23 cellular contexts compared by ENCODE assay signal in genomic region chr7:141263983-141264382, GRCh38.
A peak's percentile ranks its signal among the peaks of the same experiment; 100 is the strongest.
DNase-seq lines count a peak whose midpoint lies in the region; ATAC-seq, FAIRE-seq and TF ChIP-seq lines count a peak whose summit lies in the region.
"Had no signal": no experiment of that assay in that cellular context is flagged by ENCODE, and none has a peak within 500 bp of the region (broad histone marks: within the 10 kb centered on the region; RNA-seq: fewer than 3 reads in every experiment).

No MANE protein-coding gene starts in this region.

- no peak overlapping the region for H3K23ac ChIP-seq in IMR-90 (ENCODE audit: low read depth, low read length)

- no peak for TF ChIP-seq RAD21 in HepG2 (CRISPR knock-in tag; IDR thresholded peaks at IDR 0.05)
- TF ChIP-seq RAD21 in IMR-90 (IDR thresholded peaks at IDR 0.05; ENCODE audit: low read length), result no peak
- TF ChIP-seq RAD21 in K562 (CRISPR knock-in tag; conservative IDR thresholded peaks at IDR 0.05 in 1 of 2, IDR thresholded peaks at IDR 0.05 in 1 of 2), result no peak

- no peak overlapping the region for H3K4ac ChIP-seq in IMR-90 (ENCODE audit: low read depth, low read length)

- peaks cover 12% of the 10 kb centered on the region for H3K4me1 ChIP-seq in HepG2 (ENCODE audit: insufficient read depth, low read length)
- H3K4me1 ChIP-seq in right lobe of liver, result no peaks in the 10 kb centered on the region
- no peaks in the 10 kb centered on the region for H3K4me1 ChIP-seq in IMR-90 (ENCODE audit: control insufficient read depth, insufficient read depth, low read length)
- no peaks in the 10 kb centered on the region for H3K4me1 ChIP-seq in K562 (replicated peaks in 1 of 2; ENCODE audit: control insufficient read depth in 2 of 2, insufficient read depth in 2 of 2, low read length in 2 of 2)
- H3K4me1 ChIP-seq in neural progenitor cell, result no peaks in the 10 kb centered on the region
- H3K4me1 ChIP-seq: BLaER1 treated with 17β-estradiol and CSF1 and Interleukin-3, amounts not matched to agents 10 nM and 100 nM; HAP-1 had no signal

- H3K27ac ChIP-seq in HepG2 (ENCODE audit: extremely low read length, insufficient read depth, low read length), result no peak overlapping the region
- H3K27ac ChIP-seq in right lobe of liver, result no peak overlapping the region
- no peak overlapping the region for H3K27ac ChIP-seq in IMR-90 (ENCODE audit: insufficient read depth, low read length)
- no peak overlapping the region for H3K27ac ChIP-seq in K562 (ENCODE audit: extremely low read depth, low read depth, low read length)
- H3K27ac ChIP-seq in neural progenitor cell, result no peak overlapping the region
- H3K27ac ChIP-seq: BLaER1 treated with 17β-estradiol and CSF1 and Interleukin-3, amounts not matched to agents 10 nM and 100 nM had no signal

- H4K8ac ChIP-seq in IMR-90 (ENCODE audit: low read depth in 2 of 2, low read length in 2 of 2), result no peak overlapping the region

- H2AK5ac ChIP-seq in IMR-90 (ENCODE audit: low read depth, low read length), result no peak overlapping the region

- no peak overlapping the region for H3K4me2 ChIP-seq in HepG2 (ENCODE audit: low read depth, low read length)
- H3K4me2 ChIP-seq in IMR-90 (ENCODE audit: low read depth, low read length), result no peak overlapping the region
- no peak overlapping the region for H3K4me2 ChIP-seq in K562 (ENCODE audit: insufficient read depth, low read length)
- H3K4me2 ChIP-seq in neural progenitor cell, result no peak overlapping the region
- H3K4me2 ChIP-seq: BLaER1 treated with 17β-estradiol and CSF1 and Interleukin-3, amounts not matched to agents 10 nM and 100 nM had no signal

- intact Hi-C loops in HepG2 (cut with micrococcal nuclease; ENCODE audit: unreplicated experiment), result no loop called here
- intact Hi-C loops in right lobe of liver (cut with DNase I), result no loop called here
- intact Hi-C loops in IMR-90 (cut with micrococcal nuclease), result no loop called here
- intact Hi-C loops in K562 (cut with micrococcal nuclease), result no loop called here

- no peak overlapping the region for H2AFZ ChIP-seq in HepG2 (ENCODE audit: low read length)
- H2AFZ ChIP-seq in IMR-90 (replicated peaks; ENCODE audit: low read length, poor library complexity), result no peak overlapping the region
- H2AFZ ChIP-seq in K562 (ENCODE audit: low read depth, low read length), result no peak overlapping the region
- no peak overlapping the region for H2AFZ ChIP-seq in neural progenitor cell (replicated peaks)

- TF ChIP-seq EP300 in HepG2 (IDR thresholded peaks at IDR 0.05; ENCODE audit: low read depth in 2 of 2, low read length in 2 of 2) (no peak), HepG2 (CRISPR knock-in tag; IDR thresholded peaks at IDR 0.05; ENCODE audit: borderline replicate concordance) (no peak), K562 (IDR thresholded peaks at IDR 0.05; ENCODE audit: low read length) (no peak)

- no peaks in the 10 kb centered on the region for H3F3A ChIP-seq in neural progenitor cell (ENCODE audit: low read depth)

- no peak overlapping the region for H3K56ac ChIP-seq in IMR-90 (ENCODE audit: extremely low read depth, insufficient read depth, low read length)

- no peak overlapping the region for H2BK15ac ChIP-seq in IMR-90 (ENCODE audit: low read depth, low read length)

- no peaks in the 10 kb centered on the region for H3K79me1 ChIP-seq in IMR-90 (ENCODE audit: low read depth in 1 of 2, low read length in 2 of 2)

- ATAC-seq in HepG2, result no peak
- no peak for ATAC-seq in right lobe of liver
- ATAC-seq in IMR-90 (ENCODE audit: low read depth), result no peak
- no peak for ATAC-seq in K562

- no peaks in the 10 kb centered on the region for H3K27me3 Mint-ChIP-seq in neural progenitor cell (ENCODE audit: insufficient read depth, low read depth)

- in situ Hi-C loops in HepG2 (cut with HindIII; ENCODE audit: extremely low pct_ligation_motif_present, low pct_unique_long_range_greater_than_20kb), result no loop called here
- in situ Hi-C loops in IMR-90 (cut with MboI; ENCODE audit: low sequenced_read_pairs), result no loop called here
- in situ Hi-C loops in K562 (cut with MboI), result no loop called here

- TF ChIP-seq POLR2A in HepG2 (IDR thresholded peaks at IDR 0.05; ENCODE audit: insufficient read depth in 1 of 2, low read depth in 2 of 2, low read length in 2 of 2), result no peak
- TF ChIP-seq POLR2A in right lobe of liver (IDR thresholded peaks at IDR 0.05), result no peak
- TF ChIP-seq POLR2A in IMR-90 (IDR thresholded peaks at IDR 0.05; ENCODE audit: low read depth, low read length), result no peak
- TF ChIP-seq POLR2A in K562 (conservative IDR thresholded peaks at IDR 0.05), result no peak

- no peak overlapping the region for H2AK9ac ChIP-seq in IMR-90 (replicated peaks; ENCODE audit: low read depth, low read length, poor library complexity)

- TF ChIP-seq CTCF in HepG2 (CRISPR knock-in tag; IDR thresholded peaks at IDR 0.05) (no peak), right lobe of liver (IDR thresholded peaks at IDR 0.05) (no peak), IMR-90 (conservative IDR thresholded peaks at IDR 0.05; ENCODE audit: low read depth, low read length) (no peak), K562 (IDR thresholded peaks at IDR 0.05 in 2 of 3, conservative IDR thresholded peaks at IDR 0.05 in 1 of 3; ENCODE audit: insufficient read depth in 2 of 3, low read depth in 1 of 3, low read length in 3 of 3) (no peak), neural progenitor cell (IDR thresholded peaks at IDR 0.05) (no peak)

- no peak overlapping the region for H3K4me3 Mint-ChIP-seq in neural progenitor cell
- H3K4me3 Mint-ChIP-seq: B cell; CD4-positive, alpha-beta T cell; CD8-positive, alpha-beta memory T cell; HFFc6 had no signal

- H3K14ac ChIP-seq in IMR-90 (replicated peaks; ENCODE audit: low read depth, low read length), result no peak overlapping the region

- H3K36me3 ChIP-seq in HepG2 (replicated peaks in 1 of 2; ENCODE audit: control insufficient read depth in 1 of 2, insufficient read depth in 2 of 2, low read length in 2 of 2) (no peaks in the 10 kb centered on the region), right lobe of liver (no peaks in the 10 kb centered on the region), IMR-90 (ENCODE audit: control insufficient read depth, insufficient read depth, low read length) (no peaks in the 10 kb centered on the region), K562 (ENCODE audit: control insufficient read depth, insufficient read depth, low read length) (no peaks in the 10 kb centered on the region), neural progenitor cell (no peaks in the 10 kb centered on the region)
- H3K36me3 ChIP-seq: BLaER1 treated with 17β-estradiol and CSF1 and Interleukin-3, amounts not matched to agents 10 nM and 100 nM; HAP-1 had no signal

- no TSS peak for BruUV-seq in HepG2 (replicated peaks; lab: Mats Ljungman, UMichigan)
- BruUV-seq in IMR-90 (replicated peaks; lab: Mats Ljungman, UMichigan), result no TSS peak
- no TSS peak for BruUV-seq in K562 (replicated peaks; lab: Mats Ljungman, UMichigan)

- no peaks in the 10 kb centered on the region for H3K9me1 ChIP-seq in IMR-90 (ENCODE audit: insufficient read depth, low read length)
- no peaks in the 10 kb centered on the region for H3K9me1 ChIP-seq in K562 (ENCODE audit: control insufficient read depth, insufficient read depth, low read length)

- DNase-seq in HepG2 (ENCODE audit: low spot score), result no peak
- no peak for DNase-seq in right lobe of liver
- no peak for DNase-seq in IMR-90
- no peak for DNase-seq in K562 (ENCODE audit: extremely low read depth in 1 of 4, low spot score in 3 of 4)
- no peak for DNase-seq in neural progenitor cell (ENCODE audit: low spot score)
- no peak for DNase-seq in amniotic stem cell (lab: John Stamatoyannopoulos, UW)
- no peak for DNase-seq in GF-D8 (lab: John Stamatoyannopoulos, UW)
- DNase-seq: CD4-positive, alpha-beta T cell; CD8-positive, alpha-beta memory T cell; DMS 273 treated with DMSO at 0.1 percent for 48 hours; DMS79; EL; GDM1; GOT3; HFFc6 had no signal

- no peak for FAIRE-seq in HepG2 (lab: Jason Lieb, UNC)
- peak; percentile 52 for FAIRE-seq in K562 (lab: Jason Lieb, UNC)
- FAIRE-seq: D721Med, GM12891, GM18507, H54 had no signal

- no peak overlapping the region for H4K5ac ChIP-seq in IMR-90 (ENCODE audit: low read depth, low read length)

- H3K4me3 ChIP-seq in HepG2 (replicated peaks in 1 of 3; ENCODE audit: insufficient read depth in 1 of 3, low read depth in 2 of 3, low read length in 3 of 3) (no peak overlapping the region), right lobe of liver (no peak overlapping the region), IMR-90 (ENCODE audit: insufficient read depth, low read depth, low read length) (no peak overlapping the region), K562 (no peak overlapping the region), neural progenitor cell (no peak overlapping the region)
- H3K4me3 ChIP-seq: BLaER1 treated with 17β-estradiol and CSF1 and Interleukin-3, amounts not matched to agents 10 nM and 100 nM; HAP-1 had no signal

- H3K4me1 Mint-ChIP-seq in neural progenitor cell, result peaks cover 12% of the 10 kb centered on the region
- H3K4me1 Mint-ChIP-seq: B cell, CD14-positive monocyte had no signal

- H2BK5ac ChIP-seq in IMR-90 (ENCODE audit: low read depth, low read length, poor library complexity, severe bottlenecking), result no peak overlapping the region

- H3K9me3 Mint-ChIP-seq in neural progenitor cell, result peaks cover 1% of the 10 kb centered on the region

- H3K27me3 ChIP-seq in HepG2 (ENCODE audit: control insufficient read depth in 1 of 2, insufficient read depth in 2 of 2, low read length in 2 of 2) (0 out of 5 replicates have a peak, but pooled peaks cover 0 to 3% of the 10 kb centered on the region in 2 experiments), right lobe of liver (no peaks in the 10 kb centered on the region), IMR-90 (ENCODE audit: control insufficient read depth, insufficient read depth, low read length) (no peaks in the 10 kb centered on the region), K562 (ENCODE audit: control insufficient read depth in 2 of 2, insufficient read depth in 2 of 2, low read length in 2 of 2) (peaks cover 0 to 7% of the 10 kb centered on the region in 2 experiments; a peak in 2 of 5 replicates), neural progenitor cell (no peaks in the 10 kb centered on the region)
- H3K27me3 ChIP-seq: BLaER1 treated with 17β-estradiol and CSF1 and Interleukin-3, amounts not matched to agents 10 nM and 100 nM had no signal

- H3K18ac ChIP-seq in IMR-90 (ENCODE audit: low read depth, low read length), result no peak overlapping the region

- H4K20me1 ChIP-seq in HepG2 (ENCODE audit: insufficient read depth, low read length) (no peaks in the 10 kb centered on the region), IMR-90 (ENCODE audit: insufficient read depth, low read length) (no peaks in the 10 kb centered on the region), K562 (replicated peaks; ENCODE audit: control insufficient read depth, insufficient read depth, low read length) (no peaks in the 10 kb centered on the region), neural progenitor cell (ENCODE audit: low read depth) (no peaks in the 10 kb centered on the region)
- H4K20me1 ChIP-seq: BLaER1 treated with 17β-estradiol and CSF1 and Interleukin-3, amounts not matched to agents 10 nM and 100 nM had no signal

- dilution Hi-C loops in IMR-90 (cut with HindIII; ENCODE audit: low sequenced_read_pairs, unreplicated experiment), result no loop called here

- H3K9ac ChIP-seq in HepG2 (ENCODE audit: insufficient read depth, low read depth, low read length) (no peak overlapping the region), IMR-90 (ENCODE audit: low read depth, low read length) (no peak overlapping the region), K562 (ENCODE audit: insufficient read depth in 1 of 2, low read depth in 2 of 2, low read length in 2 of 2) (no peak overlapping the region), neural progenitor cell (no peak overlapping the region)
- H3K9ac ChIP-seq: BLaER1 treated with 17β-estradiol and CSF1 and Interleukin-3, amounts not matched to agents 10 nM and 100 nM had no signal

- H3K79me2 ChIP-seq in HepG2 (ENCODE audit: insufficient read depth, low read length), result no peaks in the 10 kb centered on the region
- no peaks in the 10 kb centered on the region for H3K79me2 ChIP-seq in K562 (ENCODE audit: control insufficient read depth, insufficient read depth, low read length)
- no peaks in the 10 kb centered on the region for H3K79me2 ChIP-seq in neural progenitor cell (ENCODE audit: low read depth)

- H2BK120ac ChIP-seq in IMR-90 (ENCODE audit: low read depth, low read length), result no peak overlapping the region

- H3K9me3 ChIP-seq in HepG2 (ENCODE audit: low read length), result no peaks in the 10 kb centered on the region
- H3K9me3 ChIP-seq in right lobe of liver, result no peaks in the 10 kb centered on the region
- H3K9me3 ChIP-seq in IMR-90 (ENCODE audit: control insufficient read depth, insufficient read depth, low read length), result peaks cover 8% of the 10 kb centered on the region; the same call in 1 of the 2 replicates
- H3K9me3 ChIP-seq in K562 (replicated peaks; ENCODE audit: control insufficient read depth, insufficient read depth, low read depth, low read length), result no peaks in the 10 kb centered on the region
- H3K9me3 ChIP-seq in neural progenitor cell (ENCODE audit: low read depth), result peaks cover 3% of the 10 kb centered on the region
- H3K9me3 ChIP-seq: HAP-1 had no signal

- H4K91ac ChIP-seq in IMR-90 (ENCODE audit: insufficient read depth, low read depth, low read length), result no peak overlapping the region

- no peak overlapping the region for H2BK20ac ChIP-seq in IMR-90 (ENCODE audit: low read depth, low read length)

- H3K27ac Mint-ChIP-seq in neural progenitor cell, result peak overlapping the region; percentile 77
- H3K27ac Mint-ChIP-seq: B cell; CD14-positive monocyte; CD4-positive, alpha-beta T cell; HFFc6 had no signal

- CTCF ChIA-PET in HepG2 (lab: Yijun Ruan, JAX; ENCODE audit: low intra/inter-chr PET ratio, low total read pairs), result no interaction called here
- CTCF ChIA-PET in IMR-90 (lab: Yijun Ruan, JAX), result no interaction called here
- CTCF ChIA-PET in K562 (lab: Yijun Ruan, JAX; ENCODE audit: low intra/inter-chr PET ratio), result no interaction called here

- WGBS in HepG2 (ENCODE audit: low lambda C conversion rate), result no CpG with 5 or more reads among the region's 2 CpGs
- 38% methylated on average over 2 of the region's 2 CpGs for WGBS in right lobe of liver (ENCODE audit: insufficient coverage, low coverage, low lambda C conversion rate, missing lambda C conversion rate)
- no CpG with 5 or more reads among the region's 2 CpGs for WGBS in IMR-90 (ENCODE audit: extremely low coverage in 2 of 2, insufficient read length in 1 of 2), 2 experiments
- WGBS in K562 (ENCODE audit: insufficient coverage, low coverage, missing lambda C conversion rate), result 0% methylated on average over 2 of the region's 2 CpGs

- POLR2A ChIA-PET in HepG2 (lab: Yijun Ruan, JAX), result no interaction called here
- POLR2A ChIA-PET in IMR-90 (lab: Charles Lee; ENCODE audit: unreplicated experiment), result no interaction called here
- POLR2A ChIA-PET in K562 (lab: Yijun Ruan, JAX), result interaction anchor here (1.2 kb wide), 1 partner anchor 16 kb away, joined by 3 read pairs; no protein-coding TSS in a partner anchor

- H3K36me3 Mint-ChIP-seq in neural progenitor cell, result no peaks in the 10 kb centered on the region
- H3K36me3 Mint-ChIP-seq: CD14-positive monocyte had no signal

Comparison
In these comparisons a context has a peak if more than half of its experiments do, and no peak if none do; other contexts are left out.
1. Of the 241 proteins assayed by ChIP-seq in both HepG2 and K562: peak only in HepG2: none; only in K562: MAFG; in both: MAFF and MAFK; in neither: 238.